8 cellular contexts compared by ENCODE assay signal in genomic region chrX:149825424-149825823, GRCh38. TPM values are rescaled to one million over a fixed set of nuclear protein-coding genes. Genes with fewer than 3 reads are reported as not detected.
A peak's percentile ranks its signal among the peaks of the same experiment; 100 is the strongest.
DNase-seq lines count a peak whose midpoint lies in the region; ATAC-seq and TF ChIP-seq lines count a peak whose summit lies in the region.

No MANE protein-coding gene starts in this region.

- peaks cover 7% of the 10 kb centered on the region for H3K36me3 Mint-ChIP-seq in WTC11

- H3K4me3 Mint-ChIP-seq in WTC11 = no peak overlapping the region

- in situ Hi-C loops in ACHN (cut with HindIII; ENCODE audit: low pct_ligation_motif_present, low pct_unique_long_range_greater_than_20kb, low sequenced_read_pairs) = no loop called here
- in situ Hi-C loops in HAP-1 (cut with MboI; ENCODE audit: low sequenced_read_pairs) = no loop called here

- peaks cover 45% of the 10 kb centered on the region for H3K4me1 Mint-ChIP-seq in WTC11

- H3K9ac ChIP-seq in colonic mucosa (ENCODE audit: low read depth in 2 of 2, low read length in 2 of 2) = no peak overlapping the region

- H3K36me3 ChIP-seq in HAP-1 (replicated peaks) (no peaks in the 10 kb centered on the region), thoracic aorta (no peaks in the 10 kb centered on the region), colonic mucosa (no peaks in the 10 kb centered on the region)

- peaks cover 15% of the 10 kb centered on the region for H3K9me3 Mint-ChIP-seq in WTC11

- peaks cover 8% of the 10 kb centered on the region; the same call in 1 of the 2 replicates for H3K27me3 Mint-ChIP-seq in WTC11 (ENCODE audit: low read depth)

- H3K27ac ChIP-seq in thoracic aorta = no peak overlapping the region
- H3K27ac ChIP-seq in colonic mucosa = no peak overlapping the region

- intact Hi-C loops in colonic mucosa (cut with DNase I) = no loop called here

- H3K27ac Mint-ChIP-seq in WTC11 = no peak overlapping the region

- H3K27me3 ChIP-seq in HAP-1 (ENCODE audit: low read depth) = peaks cover 4% of the 10 kb centered on the region; the same call in 1 of the 2 replicates
- no peaks in the 10 kb centered on the region for H3K27me3 ChIP-seq in thoracic aorta (replicated peaks; ENCODE audit: insufficient read depth)
- no peaks in the 10 kb centered on the region for H3K27me3 ChIP-seq in colonic mucosa

- POLR2A ChIA-PET in WTC11 (lab: Charles Lee) = no interaction called here

- TF ChIP-seq CTCF in WTC11 (IDR thresholded peaks at IDR 0.05) (peak; percentile 33; the same call in 1 of the 2 replicates), fibroblast of pulmonary artery (IDR thresholded peaks at IDR 0.05; ENCODE audit: low read length, missing control alignments) (peak; percentile 31), thoracic aorta (IDR thresholded peaks at IDR 0.05) (peak; percentile 15), colonic mucosa (IDR thresholded peaks at IDR 0.05) (no peak)

- ATAC-seq in WTC11 (peak; percentile 25; the same call in 1 of the 2 replicates), thoracic aorta (ENCODE audit: insufficient number of reproducible peaks, low FRiP score, low read depth) (no peak), HG03520 (IDR thresholded peaks at IDR 0.05; ENCODE audit: unreplicated experiment) (no peak)

- CTCF ChIA-PET in WTC11 (lab: Charles Lee) = no interaction called here

- DNase-seq in ACHN (peak; percentile 12), HAP-1 (ENCODE audit: low spot score in 2 of 2) (peak; percentile 20 to 82), WTC11 (ENCODE audit: low spot score) (peak; percentile 63), fibroblast of pulmonary artery (ENCODE audit: low read depth) (peak; percentile 8), thoracic aorta (ENCODE audit: low spot score) (no peak), colonic mucosa (no peak), cerebellar nuclear complex (lab: John Stamatoyannopoulos, UW) (no peak)

- H3K9me3 ChIP-seq in HAP-1 (no peaks in the 10 kb centered on the region), thoracic aorta (no peaks in the 10 kb centered on the region), colonic mucosa (no peaks in the 10 kb centered on the region)

- H3K4me1 ChIP-seq in HAP-1 (no peaks in the 10 kb centered on the region), thoracic aorta (ENCODE audit: control insufficient read depth in 1 of 2, low read depth in 2 of 2) (no peaks in the 10 kb centered on the region), colonic mucosa (no peaks in the 10 kb centered on the region)

- no peak overlapping the region for H3K4me3 ChIP-seq in HAP-1
- no peak overlapping the region for H3K4me3 ChIP-seq in fibroblast of pulmonary artery (replicated peaks; ENCODE audit: low read depth, low read length)
- no peak overlapping the region for H3K4me3 ChIP-seq in thoracic aorta
- H3K4me3 ChIP-seq in colonic mucosa = no peak overlapping the region

TF ChIP-seq in WTC11, 78 proteins besides CTCF, POLR2A, EP300 and RAD21 (continues in another document):
- TF ChIP-seq ERG (CRISPR knock-in tag; IDR thresholded peaks at IDR 0.05) = no peak
- no peak for TF ChIP-seq GTF2I (CRISPR knock-in tag; conservative IDR thresholded peaks at IDR 0.05)
- no peak for TF ChIP-seq CREM (CRISPR knock-in tag; IDR thresholded peaks at IDR 0.05)
- TF ChIP-seq E2F1 (CRISPR knock-in tag; IDR thresholded peaks at IDR 0.05) = no peak
- TF ChIP-seq SMAD3 (CRISPR knock-in tag; IDR thresholded peaks at IDR 0.05; ENCODE audit: borderline replicate concordance) = no peak
- no peak for TF ChIP-seq ELF4 (CRISPR knock-in tag; IDR thresholded peaks at IDR 0.05; ENCODE audit: low read depth)
- TF ChIP-seq MLX (CRISPR knock-in tag; IDR thresholded peaks at IDR 0.05) = no peak
- no peak for TF ChIP-seq MAX (CRISPR knock-in tag; IDR thresholded peaks at IDR 0.05)
- TF ChIP-seq EMX1 (CRISPR knock-in tag; IDR thresholded peaks at IDR 0.05) = no peak
- TF ChIP-seq ZNF532 (CRISPR knock-in tag; IDR thresholded peaks at IDR 0.05; ENCODE audit: borderline replicate concordance) = no peak
- TF ChIP-seq ZNF425 (CRISPR knock-in tag; conservative IDR thresholded peaks at IDR 0.05) = no peak
- no peak for TF ChIP-seq TEAD1 (CRISPR knock-in tag; IDR thresholded peaks at IDR 0.05)
- no peak for TF ChIP-seq CBFB (CRISPR knock-in tag; IDR thresholded peaks at IDR 0.05; ENCODE audit: low read depth)
- TF ChIP-seq FOXJ3 (CRISPR knock-in tag; IDR thresholded peaks at IDR 0.05; ENCODE audit: borderline replicate concordance) = no peak

RNA-seq across cellular contexts. Expression of gene MAGEA9, which starts 43.7 kb away (rescaled TPM):
- total RNA-seq in WTC11 (2021) (not detected in 3 replicates), thoracic aorta (not detected), colonic mucosa (not detected)

RNA-seq across cellular contexts. Expression of gene HSFX1, which starts 51.6 kb away (rescaled TPM):
- total RNA-seq in WTC11 (2021) (0.48 to 0.85 TPM (median 0.66 TPM) in 3 replicates), thoracic aorta (1 to 10 TPM in 1 of 2 donors, under 1 TPM in 1; 0.54 to 2.0 TPM), colonic mucosa (1 to 10 TPM in 1 of 2 donors, under 1 TPM in 1; 0.74 to 2.0 TPM)

RNA-seq across cellular contexts. Expression of gene MAGEA8, which starts 55.6 kb away (rescaled TPM):
- not detected in 3 replicates for total RNA-seq in WTC11 (2021)
- not detected for total RNA-seq in thoracic aorta
- total RNA-seq in colonic mucosa = not detected

Comparison
In these comparisons a context has a peak if more than half of its experiments do, and no peak if none do; other contexts are left out.
1. DNase-seq: peak in ACHN (single experiment), HAP-1 (2 of 2), WTC11 (single experiment) and fibroblast of pulmonary artery (single experiment); none in thoracic aorta (single experiment), colonic mucosa (single experiment) and cerebellar nuclear complex (0 of 2).